Comparison of ENCODE assay signal across 22 cellular contexts in genomic region chr3:10668077-10668476, GRCh38.
"Had no signal": no experiment of that assay in that cellular context is flagged by ENCODE, and none has a peak within 500 bp of the region (broad histone marks: within the 10 kb centered on the region; RNA-seq: fewer than 3 reads in every experiment).

No MANE protein-coding gene starts in this region.

- H3K4me2 ChIP-seq: SK-N-SH had no signal

- H3K9me3 ChIP-seq: MG63, SK-N-SH had no signal

- ATAC-seq: Panc1, PC-3, T-cell had no signal

- H3K4me3 ChIP-seq: MG63 had no signal

- DNase-seq: KBM-7, MG63, NCI-H1092, NCI-H1105 treated with DMSO at 0.1 percent for 48 hours, NCI-H1417 treated with DMSO at 0.1 percent for 48 hours, NCI-H146, NCI-H1694 treated with DMSO at 0.1 percent for 48 hours, NCI-H1930, NCI-H2081, NCI-H2107, NCI-H2227 treated with DMSO at 0.1 percent for 48 hours, NCI-H510A, NCI-H524 treated with DMSO at 0.1 percent for 48 hours, NCI-H69, NCI-H774, PC-3, SHP77, SK-N-SH, SW 1271, T-cell had no signal

- H3K27me3 ChIP-seq: MG63 had no signal

- H3K36me3 ChIP-seq: MG63 had no signal

- H3K27ac ChIP-seq: RWPE1 had no signal

- H3K9ac ChIP-seq: SK-N-SH had no signal
